ENCODE assay signal across 9 cellular contexts in the genomic region with DNA sequence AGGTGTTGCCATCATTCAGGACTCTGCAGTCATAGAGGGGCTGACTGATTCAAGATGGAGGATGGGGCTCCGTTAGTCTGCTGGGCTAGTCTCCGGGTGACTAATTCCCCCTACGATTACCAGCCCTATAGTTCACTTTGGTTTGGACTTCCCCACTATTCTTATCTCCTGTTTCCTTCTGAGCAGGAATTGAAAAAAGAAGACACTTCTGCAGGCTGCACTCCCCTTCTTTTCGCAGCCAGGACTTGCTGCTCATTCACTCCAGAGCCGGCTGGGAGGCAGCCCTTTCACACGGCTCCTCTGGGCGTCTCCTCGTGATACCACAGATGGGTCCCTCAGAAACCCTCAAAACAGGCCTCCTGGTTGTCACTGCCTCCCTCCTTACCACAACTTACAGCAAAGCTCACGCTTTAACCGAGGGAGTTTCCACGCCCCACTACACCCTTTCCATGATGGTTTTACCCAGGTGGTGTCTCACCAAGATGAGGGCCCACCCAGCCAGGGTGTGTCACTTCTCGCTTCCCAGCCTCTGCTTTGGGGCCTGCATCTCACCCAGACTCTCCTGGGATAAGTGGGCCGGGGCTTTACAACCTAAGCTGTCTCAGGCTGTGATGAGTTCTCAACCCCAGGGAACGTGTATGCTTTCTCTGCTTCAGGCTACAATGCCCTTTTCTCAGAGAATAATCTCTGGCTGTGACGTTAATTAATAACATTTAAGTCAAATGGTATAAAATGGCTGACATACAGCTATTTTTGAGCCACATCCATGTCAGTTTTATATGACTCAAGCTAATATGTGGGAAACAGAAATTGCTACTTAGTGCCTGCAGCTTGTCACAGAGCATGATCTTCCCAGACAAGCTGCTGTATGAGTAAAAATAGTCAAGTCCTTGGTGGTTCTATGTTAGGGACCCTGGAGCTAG.
DNase-seq lines count a peak whose midpoint lies in the region; ATAC-seq lines count a peak whose summit lies in the region.
"Had no signal": no experiment of that assay in that cellular context is flagged by ENCODE, and none has a peak within 500 bp of the region (broad histone marks: within the 10 kb centered on the region; RNA-seq: fewer than 3 reads in every experiment).

No MANE protein-coding gene starts in this region.

- H3K4me3 Mint-ChIP-seq in activated naive CD8-positive, alpha-beta T cell treated with anti-CD3 and anti-CD28 coated beads, Interleukin-2, amount 50 U/mL, for 24 hours = peak overlapping the region; percentile 75

- peaks cover 75% of the 10 kb centered on the region for H3K4me1 Mint-ChIP-seq in activated naive CD8-positive, alpha-beta T cell treated with anti-CD3 and anti-CD28 coated beads, Interleukin-2, amount 50 U/mL, for 24 hours

- peak; percentile 78 for ATAC-seq in GM18868 (IDR thresholded peaks at IDR 0.05; ENCODE audit: unreplicated experiment)
- ATAC-seq in activated naive CD8-positive, alpha-beta T cell treated with anti-CD3 and anti-CD28 coated beads, Interleukin-2, amount 50 U/mL, for 24 hours = peak; percentile 89
- no peak for ATAC-seq in HG03571 (IDR thresholded peaks at IDR 0.05; ENCODE audit: unreplicated experiment)
- ATAC-seq in GM19452 (IDR thresholded peaks at IDR 0.05; ENCODE audit: unreplicated experiment) = no peak

- H3K9me3 Mint-ChIP-seq in activated naive CD8-positive, alpha-beta T cell treated with anti-CD3 and anti-CD28 coated beads, Interleukin-2, amount 50 U/mL, for 24 hours = no peaks in the 10 kb centered on the region

- peaks cover 5% of the 10 kb centered on the region for H3K36me3 Mint-ChIP-seq in activated naive CD8-positive, alpha-beta T cell treated with anti-CD3 and anti-CD28 coated beads, Interleukin-2, amount 50 U/mL, for 24 hours (ENCODE audit: low read depth)

- DNase-seq in activated CD4-positive, alpha-beta T cell treated with anti-CD3 and anti-CD28 coated beads, Interleukin-2, amount 50 U/mL, for 24 hours (ENCODE audit: low read depth in 1 of 2, low spot score in 1 of 2) = peak; percentile 43 to 75
- peak; percentile 81 for DNase-seq in activated naive CD8-positive, alpha-beta T cell treated with anti-CD3 and anti-CD28 coated beads, Interleukin-2, amount 50 U/mL, for 24 hours
- DNase-seq in stimulated activated CD4-positive, alpha-beta T cell treated with anti-CD3 and anti-CD28 coated beads, TNF-alpha, amount 100 ng/mL, for 48 hours (ENCODE audit: low read depth in 3 of 3) = peak; percentile 38 to 72 (median 67)
- DNase-seq in LoVo (ENCODE audit: low spot score) (no peak), islet precursor cell (no peak)
- DNase-seq: IMR-90 had no signal

- peaks cover 2% of the 10 kb centered on the region for H3K27me3 Mint-ChIP-seq in activated naive CD8-positive, alpha-beta T cell treated with anti-CD3 and anti-CD28 coated beads, Interleukin-2, amount 50 U/mL, for 24 hours

- H3K27ac Mint-ChIP-seq in activated naive CD8-positive, alpha-beta T cell treated with anti-CD3 and anti-CD28 coated beads, Interleukin-2, amount 50 U/mL, for 24 hours = peak overlapping the region; percentile 98

Comparison
In these comparisons a context has a peak if more than half of its experiments do, and no peak if none do; other contexts are left out.
1. ATAC-seq: peak in GM18868 (single experiment) and activated naive CD8-positive, alpha-beta T cell treated with anti-CD3 and anti-CD28 coated beads, Interleukin-2, amount 50 U/mL, for 24 hours (single experiment); none in HG03571 (single experiment) and GM19452 (single experiment).
2. DNase-seq: peak in activated CD4-positive, alpha-beta T cell treated with anti-CD3 and anti-CD28 coated beads, Interleukin-2, amount 50 U/mL, for 24 hours (2 of 2), activated naive CD8-positive, alpha-beta T cell treated with anti-CD3 and anti-CD28 coated beads, Interleukin-2, amount 50 U/mL, for 24 hours (single experiment) and stimulated activated CD4-positive, alpha-beta T cell treated with anti-CD3 and anti-CD28 coated beads, TNF-alpha, amount 100 ng/mL, for 48 hours (3 of 3); none in LoVo (single experiment) and islet precursor cell (single experiment).